1 cellular context compared by ENCODE assay signal in the genomic region with DNA sequence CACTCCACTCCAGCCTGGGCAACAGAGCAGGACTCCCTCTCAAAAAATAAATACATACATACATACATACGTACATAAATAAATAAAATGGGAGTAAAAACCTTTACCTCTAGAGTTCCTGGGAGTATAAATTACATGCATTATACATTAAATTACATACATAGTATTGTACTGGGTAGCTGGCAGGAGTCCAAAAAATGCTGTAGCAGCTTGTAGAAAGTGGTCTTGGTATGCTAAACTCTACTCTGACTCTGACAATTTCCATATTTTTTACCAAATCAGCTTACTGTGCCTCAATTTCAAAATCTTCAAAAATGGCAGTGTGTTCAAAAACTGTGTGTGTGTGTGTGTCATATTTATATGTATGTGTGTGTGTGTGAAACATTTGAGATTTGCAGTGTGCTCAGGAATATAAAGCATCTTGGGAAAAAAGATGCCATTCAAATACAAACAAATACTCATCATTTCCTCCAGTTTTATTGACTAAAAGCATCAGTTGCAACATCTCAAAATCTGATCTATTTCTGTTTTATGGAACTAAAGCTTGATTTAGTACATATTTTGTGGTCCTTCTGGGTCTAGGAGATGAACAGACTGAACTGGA.
TF ChIP-seq lines count a peak whose summit lies in the region.

No MANE protein-coding gene starts in this region.

TF ChIP-seq in GM23338, 12 proteins besides CTCF, POLR2A, EP300 and RAD21 (continued from another document):
- TF ChIP-seq, protein P1, sequence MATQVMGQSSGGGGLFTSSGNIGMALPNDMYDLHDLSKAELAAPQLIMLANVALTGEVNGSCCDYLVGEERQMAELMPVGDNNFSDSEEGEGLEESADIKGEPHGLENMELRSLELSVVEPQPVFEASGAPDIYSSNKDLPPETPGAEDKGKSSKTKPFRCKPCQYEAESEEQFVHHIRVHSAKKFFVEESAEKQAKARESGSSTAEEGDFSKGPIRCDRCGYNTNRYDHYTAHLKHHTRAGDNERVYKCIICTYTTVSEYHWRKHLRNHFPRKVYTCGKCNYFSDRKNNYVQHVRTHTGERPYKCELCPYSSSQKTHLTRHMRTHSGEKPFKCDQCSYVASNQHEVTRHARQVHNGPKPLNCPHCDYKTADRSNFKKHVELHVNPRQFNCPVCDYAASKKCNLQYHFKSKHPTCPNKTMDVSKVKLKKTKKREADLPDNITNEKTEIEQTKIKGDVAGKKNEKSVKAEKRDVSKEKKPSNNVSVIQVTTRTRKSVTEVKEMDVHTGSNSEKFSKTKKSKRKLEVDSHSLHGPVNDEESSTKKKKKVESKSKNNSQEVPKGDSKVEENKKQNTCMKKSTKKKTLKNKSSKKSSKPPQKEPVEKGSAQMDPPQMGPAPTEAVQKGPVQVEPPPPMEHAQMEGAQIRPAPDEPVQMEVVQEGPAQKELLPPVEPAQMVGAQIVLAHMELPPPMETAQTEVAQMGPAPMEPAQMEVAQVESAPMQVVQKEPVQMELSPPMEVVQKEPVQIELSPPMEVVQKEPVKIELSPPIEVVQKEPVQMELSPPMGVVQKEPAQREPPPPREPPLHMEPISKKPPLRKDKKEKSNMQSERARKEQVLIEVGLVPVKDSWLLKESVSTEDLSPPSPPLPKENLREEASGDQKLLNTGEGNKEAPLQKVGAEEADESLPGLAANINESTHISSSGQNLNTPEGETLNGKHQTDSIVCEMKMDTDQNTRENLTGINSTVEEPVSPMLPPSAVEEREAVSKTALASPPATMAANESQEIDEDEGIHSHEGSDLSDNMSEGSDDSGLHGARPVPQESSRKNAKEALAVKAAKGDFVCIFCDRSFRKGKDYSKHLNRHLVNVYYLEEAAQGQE (IDR thresholded peaks at IDR 0.05; ENCODE audit: unreplicated experiment), result no peak
- no peak for TF ChIP-seq EZH2 (IDR thresholded peaks at IDR 0.05; ENCODE audit: low read depth, unreplicated experiment)
- TF ChIP-seq NANOG (IDR thresholded peaks at IDR 0.05; ENCODE audit: borderline replicate concordance), result no peak
- TF ChIP-seq, protein P2, sequence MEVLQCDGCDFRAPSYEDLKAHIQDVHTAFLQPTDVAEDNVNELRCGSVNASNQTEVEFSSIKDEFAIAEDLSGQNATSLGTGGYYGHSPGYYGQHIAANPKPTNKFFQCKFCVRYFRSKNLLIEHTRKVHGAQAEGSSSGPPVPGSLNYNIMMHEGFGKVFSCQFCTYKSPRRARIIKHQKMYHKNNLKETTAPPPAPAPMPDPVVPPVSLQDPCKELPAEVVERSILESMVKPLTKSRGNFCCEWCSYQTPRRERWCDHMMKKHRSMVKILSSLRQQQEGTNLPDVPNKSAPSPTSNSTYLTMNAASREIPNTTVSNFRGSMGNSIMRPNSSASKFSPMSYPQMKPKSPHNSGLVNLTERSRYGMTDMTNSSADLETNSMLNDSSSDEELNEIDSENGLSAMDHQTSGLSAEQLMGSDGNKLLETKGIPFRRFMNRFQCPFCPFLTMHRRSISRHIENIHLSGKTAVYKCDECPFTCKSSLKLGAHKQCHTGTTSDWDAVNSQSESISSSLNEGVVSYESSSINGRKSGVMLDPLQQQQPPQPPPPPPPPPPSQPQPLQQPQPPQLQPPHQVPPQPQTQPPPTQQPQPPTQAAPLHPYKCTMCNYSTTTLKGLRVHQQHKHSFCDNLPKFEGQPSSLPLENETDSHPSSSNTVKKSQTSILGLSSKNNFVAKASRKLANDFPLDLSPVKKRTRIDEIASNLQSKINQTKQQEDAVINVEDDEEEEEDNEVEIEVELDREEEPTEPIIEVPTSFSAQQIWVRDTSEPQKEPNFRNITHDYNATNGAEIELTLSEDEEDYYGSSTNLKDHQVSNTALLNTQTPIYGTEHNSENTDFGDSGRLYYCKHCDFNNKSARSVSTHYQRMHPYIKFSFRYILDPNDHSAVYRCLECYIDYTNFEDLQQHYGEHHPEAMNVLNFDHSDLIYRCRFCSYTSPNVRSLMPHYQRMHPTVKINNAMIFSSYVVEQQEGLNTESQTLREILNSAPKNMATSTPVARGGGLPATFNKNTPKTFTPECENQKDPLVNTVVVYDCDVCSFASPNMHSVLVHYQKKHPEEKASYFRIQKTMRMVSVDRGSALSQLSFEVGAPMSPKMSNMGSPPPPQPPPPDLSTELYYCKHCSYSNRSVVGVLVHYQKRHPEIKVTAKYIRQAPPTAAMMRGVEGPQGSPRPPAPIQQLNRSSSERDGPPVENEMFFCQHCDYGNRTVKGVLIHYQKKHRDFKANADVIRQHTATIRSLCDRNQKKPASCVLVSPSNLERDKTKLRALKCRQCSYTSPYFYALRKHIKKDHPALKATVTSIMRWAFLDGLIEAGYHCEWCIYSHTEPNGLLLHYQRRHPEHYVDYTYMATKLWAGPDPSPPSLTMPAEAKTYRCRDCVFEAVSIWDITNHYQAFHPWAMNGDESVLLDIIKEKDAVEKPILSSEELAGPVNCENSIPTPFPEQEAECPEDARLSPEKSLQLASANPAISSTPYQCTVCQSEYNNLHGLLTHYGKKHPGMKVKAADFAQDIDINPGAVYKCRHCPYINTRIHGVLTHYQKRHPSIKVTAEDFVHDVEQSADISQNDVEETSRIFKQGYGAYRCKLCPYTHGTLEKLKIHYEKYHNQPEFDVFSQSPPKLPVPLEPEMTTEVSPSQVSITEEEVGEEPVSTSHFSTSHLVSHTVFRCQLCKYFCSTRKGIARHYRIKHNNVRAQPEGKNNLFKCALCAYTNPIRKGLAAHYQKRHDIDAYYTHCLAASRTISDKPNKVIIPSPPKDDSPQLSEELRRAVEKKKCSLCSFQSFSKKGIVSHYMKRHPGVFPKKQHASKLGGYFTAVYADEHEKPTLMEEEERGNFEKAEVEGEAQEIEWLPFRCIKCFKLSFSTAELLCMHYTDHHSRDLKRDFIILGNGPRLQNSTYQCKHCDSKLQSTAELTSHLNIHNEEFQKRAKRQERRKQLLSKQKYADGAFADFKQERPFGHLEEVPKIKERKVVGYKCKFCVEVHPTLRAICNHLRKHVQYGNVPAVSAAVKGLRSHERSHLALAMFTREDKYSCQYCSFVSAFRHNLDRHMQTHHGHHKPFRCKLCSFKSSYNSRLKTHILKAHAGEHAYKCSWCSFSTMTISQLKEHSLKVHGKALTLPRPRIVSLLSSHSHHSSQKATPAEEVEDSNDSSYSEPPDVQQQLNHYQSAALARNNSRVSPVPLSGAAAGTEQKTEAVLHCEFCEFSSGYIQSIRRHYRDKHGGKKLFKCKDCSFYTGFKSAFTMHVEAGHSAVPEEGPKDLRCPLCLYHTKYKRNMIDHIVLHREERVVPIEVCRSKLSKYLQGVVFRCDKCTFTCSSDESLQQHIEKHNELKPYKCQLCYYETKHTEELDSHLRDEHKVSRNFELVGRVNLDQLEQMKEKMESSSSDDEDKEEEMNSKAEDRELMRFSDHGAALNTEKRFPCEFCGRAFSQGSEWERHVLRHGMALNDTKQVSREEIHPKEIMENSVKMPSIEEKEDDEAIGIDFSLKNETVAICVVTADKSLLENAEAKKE (CRISPR knock-in tag; IDR thresholded peaks at IDR 0.05), result no peak
- TF ChIP-seq, protein P3, sequence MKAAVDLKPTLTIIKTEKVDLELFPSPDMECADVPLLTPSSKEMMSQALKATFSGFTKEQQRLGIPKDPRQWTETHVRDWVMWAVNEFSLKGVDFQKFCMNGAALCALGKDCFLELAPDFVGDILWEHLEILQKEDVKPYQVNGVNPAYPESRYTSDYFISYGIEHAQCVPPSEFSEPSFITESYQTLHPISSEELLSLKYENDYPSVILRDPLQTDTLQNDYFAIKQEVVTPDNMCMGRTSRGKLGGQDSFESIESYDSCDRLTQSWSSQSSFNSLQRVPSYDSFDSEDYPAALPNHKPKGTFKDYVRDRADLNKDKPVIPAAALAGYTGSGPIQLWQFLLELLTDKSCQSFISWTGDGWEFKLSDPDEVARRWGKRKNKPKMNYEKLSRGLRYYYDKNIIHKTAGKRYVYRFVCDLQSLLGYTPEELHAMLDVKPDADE (IDR thresholded peaks at IDR 0.05), result no peak
